1 cellular context compared by ENCODE assay signal in genomic region chr17:2709173-2709661, GRCh38.
A peak's percentile ranks its signal among the peaks of the same experiment; 100 is the strongest.
TF ChIP-seq lines count a peak whose summit lies in the region.

No MANE protein-coding gene starts in this region.

TF ChIP-seq in HepG2, 621 proteins besides CTCF, POLR2A, EP300 and RAD21 (continued from another document):
- TF ChIP-seq, protein P1, sequence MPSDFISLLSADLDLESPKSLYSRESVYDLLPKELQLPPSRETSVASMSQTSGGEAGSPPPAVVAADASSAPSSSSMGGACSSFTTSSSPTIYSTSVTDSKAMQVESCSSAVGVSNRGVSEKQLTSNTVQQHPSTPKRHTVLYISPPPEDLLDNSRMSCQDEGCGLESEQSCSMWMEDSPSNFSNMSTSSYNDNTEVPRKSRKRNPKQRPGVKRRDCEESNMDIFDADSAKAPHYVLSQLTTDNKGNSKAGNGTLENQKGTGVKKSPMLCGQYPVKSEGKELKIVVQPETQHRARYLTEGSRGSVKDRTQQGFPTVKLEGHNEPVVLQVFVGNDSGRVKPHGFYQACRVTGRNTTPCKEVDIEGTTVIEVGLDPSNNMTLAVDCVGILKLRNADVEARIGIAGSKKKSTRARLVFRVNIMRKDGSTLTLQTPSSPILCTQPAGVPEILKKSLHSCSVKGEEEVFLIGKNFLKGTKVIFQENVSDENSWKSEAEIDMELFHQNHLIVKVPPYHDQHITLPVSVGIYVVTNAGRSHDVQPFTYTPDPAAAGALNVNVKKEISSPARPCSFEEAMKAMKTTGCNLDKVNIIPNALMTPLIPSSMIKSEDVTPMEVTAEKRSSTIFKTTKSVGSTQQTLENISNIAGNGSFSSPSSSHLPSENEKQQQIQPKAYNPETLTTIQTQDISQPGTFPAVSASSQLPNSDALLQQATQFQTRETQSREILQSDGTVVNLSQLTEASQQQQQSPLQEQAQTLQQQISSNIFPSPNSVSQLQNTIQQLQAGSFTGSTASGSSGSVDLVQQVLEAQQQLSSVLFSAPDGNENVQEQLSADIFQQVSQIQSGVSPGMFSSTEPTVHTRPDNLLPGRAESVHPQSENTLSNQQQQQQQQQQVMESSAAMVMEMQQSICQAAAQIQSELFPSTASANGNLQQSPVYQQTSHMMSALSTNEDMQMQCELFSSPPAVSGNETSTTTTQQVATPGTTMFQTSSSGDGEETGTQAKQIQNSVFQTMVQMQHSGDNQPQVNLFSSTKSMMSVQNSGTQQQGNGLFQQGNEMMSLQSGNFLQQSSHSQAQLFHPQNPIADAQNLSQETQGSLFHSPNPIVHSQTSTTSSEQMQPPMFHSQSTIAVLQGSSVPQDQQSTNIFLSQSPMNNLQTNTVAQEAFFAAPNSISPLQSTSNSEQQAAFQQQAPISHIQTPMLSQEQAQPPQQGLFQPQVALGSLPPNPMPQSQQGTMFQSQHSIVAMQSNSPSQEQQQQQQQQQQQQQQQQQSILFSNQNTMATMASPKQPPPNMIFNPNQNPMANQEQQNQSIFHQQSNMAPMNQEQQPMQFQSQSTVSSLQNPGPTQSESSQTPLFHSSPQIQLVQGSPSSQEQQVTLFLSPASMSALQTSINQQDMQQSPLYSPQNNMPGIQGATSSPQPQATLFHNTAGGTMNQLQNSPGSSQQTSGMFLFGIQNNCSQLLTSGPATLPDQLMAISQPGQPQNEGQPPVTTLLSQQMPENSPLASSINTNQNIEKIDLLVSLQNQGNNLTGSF (CRISPR knock-in tag; IDR thresholded peaks at IDR 0.05): no peak
- no peak for TF ChIP-seq ZNF614 (CRISPR knock-in tag; IDR thresholded peaks at IDR 0.05; ENCODE audit: borderline replicate concordance)
- TF ChIP-seq NR2C2 (CRISPR knock-in tag; IDR thresholded peaks at IDR 0.05; ENCODE audit: borderline replicate concordance): no peak
- no peak for TF ChIP-seq PAF1 (CRISPR knock-in tag; IDR thresholded peaks at IDR 0.05)
- TF ChIP-seq ZNF75D (CRISPR knock-in tag; IDR thresholded peaks at IDR 0.05; ENCODE audit: borderline replicate concordance): no peak
- TF ChIP-seq KDM3A (CRISPR knock-in tag; IDR thresholded peaks at IDR 0.05; ENCODE audit: low read depth): no peak
- TF ChIP-seq ZNF280D (CRISPR knock-in tag; IDR thresholded peaks at IDR 0.05): no peak
- no peak for TF ChIP-seq DR1 (CRISPR knock-in tag; IDR thresholded peaks at IDR 0.05)
- peak; percentile 29; the same call in 1 of the 2 replicates for TF ChIP-seq ZNF556 (CRISPR knock-in tag; IDR thresholded peaks at IDR 0.05; ENCODE audit: borderline replicate concordance)
- TF ChIP-seq HNRNPL (IDR thresholded peaks at IDR 0.05; ENCODE audit: low read depth, low read length): peak; percentile 42; the same call in 1 of the 2 replicates
- TF ChIP-seq, protein P2, sequence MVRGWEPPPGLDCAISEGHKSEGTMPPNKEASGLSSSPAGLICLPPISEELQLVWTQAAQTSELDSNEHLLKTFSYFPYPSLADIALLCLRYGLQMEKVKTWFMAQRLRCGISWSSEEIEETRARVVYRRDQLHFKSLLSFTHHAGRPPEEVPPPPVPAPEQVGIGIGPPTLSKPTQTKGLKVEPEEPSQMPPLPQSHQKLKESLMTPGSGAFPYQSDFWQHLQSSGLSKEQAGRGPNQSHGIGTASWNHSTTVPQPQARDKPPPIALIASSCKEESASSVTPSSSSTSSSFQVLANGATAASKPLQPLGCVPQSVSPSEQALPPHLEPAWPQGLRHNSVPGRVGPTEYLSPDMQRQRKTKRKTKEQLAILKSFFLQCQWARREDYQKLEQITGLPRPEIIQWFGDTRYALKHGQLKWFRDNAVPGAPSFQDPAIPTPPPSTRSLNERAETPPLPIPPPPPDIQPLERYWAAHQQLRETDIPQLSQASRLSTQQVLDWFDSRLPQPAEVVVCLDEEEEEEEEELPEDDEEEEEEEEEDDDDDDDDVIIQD (CRISPR knock-in tag; IDR thresholded peaks at IDR 0.05; ENCODE audit: low read depth): no peak
- no peak for TF ChIP-seq ZSCAN21 (CRISPR knock-in tag; IDR thresholded peaks at IDR 0.05; ENCODE audit: borderline replicate concordance)
- no peak for TF ChIP-seq ZBTB42 (CRISPR knock-in tag; IDR thresholded peaks at IDR 0.05)
- no peak for TF ChIP-seq PLRG1 (conservative IDR thresholded peaks at IDR 0.05)
